ENCODE assay signal across 13 cellular contexts in the genomic region with DNA sequence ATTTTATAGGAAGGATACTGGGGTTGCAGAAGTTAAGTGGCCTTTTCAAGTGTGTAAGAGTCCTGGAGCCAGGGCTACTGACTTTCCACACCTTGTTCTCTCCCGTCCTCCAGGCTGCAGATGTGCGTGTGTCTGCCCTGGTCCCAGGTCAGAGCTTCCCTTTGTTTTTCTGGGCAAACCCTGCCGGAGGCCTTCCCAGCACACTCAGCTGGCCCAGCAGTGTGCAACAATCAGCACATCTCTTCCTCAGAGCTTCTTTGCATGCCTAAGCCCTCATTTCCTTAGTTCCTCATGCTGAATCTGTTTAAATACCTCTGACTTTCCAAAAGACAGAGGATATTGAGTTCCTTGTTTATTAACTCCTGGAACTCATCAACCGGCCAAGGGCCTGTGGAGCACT.
"Had no signal": no experiment of that assay in that cellular context is flagged by ENCODE, and none has a peak within 500 bp of the region (broad histone marks: within the 10 kb centered on the region; RNA-seq: fewer than 3 reads in every experiment).

No MANE protein-coding gene starts in this region.

- H3K9me3 ChIP-seq: ascending aorta, ovary, sigmoid colon, thoracic aorta had no signal

- H3K27ac ChIP-seq: ascending aorta, ovary, sigmoid colon, thoracic aorta had no signal

- H3K36me3 ChIP-seq: ascending aorta, ovary, sigmoid colon, thoracic aorta had no signal

- H3K27ac Mint-ChIP-seq: activated CD4-positive, alpha-beta memory T cell treated with anti-CD3 and anti-CD28 coated beads for 36 hours; activated CD4-positive, alpha-beta T cell treated with anti-CD3 and anti-CD28 coated beads for 36 hours; activated CD8-positive, alpha-beta memory T cell treated with anti-CD3 and anti-CD28 coated beads, Interleukin-2, amount 10 ng/mL, durations not matched to agents 7 days and 5 days; activated naive CD4-positive, alpha-beta T cell treated with anti-CD3 and anti-CD28 coated beads, Interleukin-2, amount 10 ng/mL, durations not matched to agents 7 days and 5 days; memory B cell had no signal

- H3K9me3 Mint-ChIP-seq: activated CD4-positive, alpha-beta memory T cell treated with anti-CD3 and anti-CD28 coated beads for 36 hours; activated naive CD4-positive, alpha-beta T cell treated with anti-CD3 and anti-CD28 coated beads, Interleukin-2, amount 10 ng/mL, durations not matched to agents 7 days and 5 days; memory B cell had no signal

- H3K4me3 ChIP-seq: ascending aorta, ovary, sigmoid colon, thoracic aorta had no signal

- ATAC-seq: activated CD4-positive, alpha-beta T cell treated with anti-CD3 and anti-CD28 coated beads for 36 hours; activated CD8-positive, alpha-beta memory T cell treated with anti-CD3 and anti-CD28 coated beads, Interleukin-2, amount 10 ng/mL, durations not matched to agents 7 days and 5 days; left colon had no signal

- H3K4me1 ChIP-seq: ascending aorta, sigmoid colon had no signal

- H3K27me3 Mint-ChIP-seq: activated CD4-positive, alpha-beta memory T cell treated with anti-CD3 and anti-CD28 coated beads for 36 hours; activated CD4-positive, alpha-beta T cell treated with anti-CD3 and anti-CD28 coated beads for 36 hours; activated CD8-positive, alpha-beta memory T cell treated with anti-CD3 and anti-CD28 coated beads, Interleukin-2, amount 10 ng/mL, durations not matched to agents 7 days and 5 days; activated naive CD4-positive, alpha-beta T cell treated with anti-CD3 and anti-CD28 coated beads, Interleukin-2, amount 10 ng/mL, durations not matched to agents 7 days and 5 days; memory B cell had no signal

- H3K27me3 ChIP-seq: ascending aorta, ovary, sigmoid colon had no signal

- DNase-seq: activated CD4-positive, alpha-beta memory T cell treated with anti-CD3 and anti-CD28 coated beads for 36 hours; activated CD4-positive, alpha-beta T cell treated with anti-CD3 and anti-CD28 coated beads for 36 hours; activated CD8-positive, alpha-beta memory T cell treated with anti-CD3 and anti-CD28 coated beads, Interleukin-2, amount 10 ng/mL, durations not matched to agents 7 days and 5 days; activated naive CD4-positive, alpha-beta T cell treated with anti-CD3 and anti-CD28 coated beads, Interleukin-2, amount 10 ng/mL, durations not matched to agents 7 days and 5 days; activated T-cell treated with anti-CD3 and anti-CD28 coated beads, Interleukin-2, amount 50 U/mL, for 1 hour; left colon; ovary; sigmoid colon; stimulated activated CD4-positive, alpha-beta T cell treated with anti-CD3 and anti-CD28 coated beads, Interleukin-1b, Interleukin-23, amount 100 ng/mL, for 48 hours; T-helper 1 cell had no signal

- H3K4me3 Mint-ChIP-seq: activated CD4-positive, alpha-beta memory T cell treated with anti-CD3 and anti-CD28 coated beads for 36 hours; activated CD4-positive, alpha-beta T cell treated with anti-CD3 and anti-CD28 coated beads for 36 hours; activated CD8-positive, alpha-beta memory T cell treated with anti-CD3 and anti-CD28 coated beads, Interleukin-2, amount 10 ng/mL, durations not matched to agents 7 days and 5 days; activated naive CD4-positive, alpha-beta T cell treated with anti-CD3 and anti-CD28 coated beads, Interleukin-2, amount 10 ng/mL, durations not matched to agents 7 days and 5 days; memory B cell had no signal
